ENCODE assay signal across 8 cellular contexts in genomic region chr3:183766745-183767606, GRCh38. TPM values are rescaled to one million over a fixed set of nuclear protein-coding genes. Genes with fewer than 3 reads are reported as not detected.
A peak's percentile ranks its signal among the peaks of the same experiment; 100 is the strongest.
DNase-seq lines count a peak whose midpoint lies in the region; ATAC-seq and TF ChIP-seq lines count a peak whose summit lies in the region.

No MANE protein-coding gene starts in this region.

- POLR2A ChIA-PET in activated CD4-positive, alpha-beta memory T cell treated with anti-CD3 and anti-CD28 coated beads for 36 hours (lab: Charles Lee) = no interaction called here

- H3K27ac ChIP-seq in 22Rv1 = no peak overlapping the region

- DNase-seq in GM13977 (ENCODE audit: low spot score) (peak; percentile 60), NCI-H524 treated with DMSO at 0.1 percent for 48 hours (lab: John Stamatoyannopoulos, UW) (peak; percentile 9), lung microvascular endothelial cell (ENCODE audit: low read depth in 2 of 2) (peak; percentile 80 to 86)
- DNase-seq in activated CD4-positive, alpha-beta memory T cell treated with anti-CD3 and anti-CD28 coated beads for 36 hours = peak; percentile 81
- peak; percentile 51 for DNase-seq in effector CD8-positive, alpha-beta T cell (lab: John Stamatoyannopoulos, UW)
- peak; percentile 14 to 34 for DNase-seq in stimulated activated CD8-positive, alpha-beta memory T cell treated with anti-CD3 and anti-CD28 coated beads, Interleukin-15, amount 100 ng/mL, for 4 hours (ENCODE audit: low read depth in 2 of 2)

- intact Hi-C loops in activated CD4-positive, alpha-beta memory T cell treated with anti-CD3 and anti-CD28 coated beads for 36 hours (cut with micrococcal nuclease) = loop anchor here (1.0 to 5.0 kb wide), 4 partner anchors 115 to 298 kb away; partner anchors contain the start of genes KLHL24, KLHL6 and PARL

- H3K4me3 Mint-ChIP-seq in activated CD4-positive, alpha-beta memory T cell treated with anti-CD3 and anti-CD28 coated beads for 36 hours = no peak overlapping the region

- H3K27ac Mint-ChIP-seq in activated CD4-positive, alpha-beta memory T cell treated with anti-CD3 and anti-CD28 coated beads for 36 hours = no peak overlapping the region

- no peaks in the 10 kb centered on the region for H3K27me3 Mint-ChIP-seq in activated CD4-positive, alpha-beta memory T cell treated with anti-CD3 and anti-CD28 coated beads for 36 hours

- TF ChIP-seq CTCF in 22Rv1 (IDR thresholded peaks at IDR 0.05) (peak; percentile 90), GM13977 (IDR thresholded peaks at IDR 0.05; ENCODE audit: extremely low read depth, insufficient read depth, missing control alignments) (peak; percentile 83)

- peaks cover 21% of the 10 kb centered on the region for H3K36me3 Mint-ChIP-seq in activated CD4-positive, alpha-beta memory T cell treated with anti-CD3 and anti-CD28 coated beads for 36 hours

- peak; percentile 83 for ATAC-seq in HG03354 (IDR thresholded peaks at IDR 0.05; ENCODE audit: poor library complexity, severe bottlenecking, unreplicated experiment)

- CTCF ChIA-PET in activated CD4-positive, alpha-beta memory T cell treated with anti-CD3 and anti-CD28 coated beads for 36 hours (lab: Charles Lee) = interaction anchor here (0.6 to 3.6 kb wide), 54 partner anchors 8 to 649 kb away, joined by 3 to 34 read pairs (median 3); partner anchors contain the start of genes PARL and YEATS2

- in situ Hi-C loops in GM13977 (cut with MboI; ENCODE audit: low pct_unique_long_range_greater_than_20kb, low sequenced_read_pairs, unreplicated experiment) = loop anchor here (10.0 kb wide), 1 partner anchor 292 kb away; no protein-coding TSS in a partner anchor

- peaks cover 5% of the 10 kb centered on the region for H3K4me1 Mint-ChIP-seq in activated CD4-positive, alpha-beta memory T cell treated with anti-CD3 and anti-CD28 coated beads for 36 hours (ENCODE audit: low read depth)

- H3K9me3 Mint-ChIP-seq in activated CD4-positive, alpha-beta memory T cell treated with anti-CD3 and anti-CD28 coated beads for 36 hours = no peaks in the 10 kb centered on the region

RNA-seq across cellular contexts. Expression of gene MAP6D1, which starts 58.4 kb away (rescaled TPM):
- under 1 TPM; 0.70 to 1.00 TPM for total RNA-seq in activated CD4-positive, alpha-beta memory T cell treated with anti-CD3 and anti-CD28 coated beads for 36 hours
- total RNA-seq in lung microvascular endothelial cell = 0.60 and 1.7 TPM in 2 replicates

Comparison
In these comparisons a context has a peak if more than half of its experiments do, and no peak if none do; other contexts are left out.
1. DNase-seq: peak in every context shown above with its lines; median percentile 83 in lung microvascular endothelial cell; 81 in activated CD4-positive, alpha-beta memory T cell treated with anti-CD3 and anti-CD28 coated beads for 36 hours; 60 in GM13977; 51 in effector CD8-positive, alpha-beta T cell; 24 in stimulated activated CD8-positive, alpha-beta memory T cell treated with anti-CD3 and anti-CD28 coated beads, Interleukin-15, amount 100 ng/mL, for 4 hours; 9 in NCI-H524 treated with DMSO at 0.1 percent for 48 hours.